In genomic region chr14:58427289-58428010, GRCh38 we compare ENCODE assay signal across 1 cellular context.
A peak's percentile ranks its signal among the peaks of the same experiment; 100 is the strongest.
TF ChIP-seq lines count a peak whose summit lies in the region.

Gene KIAA0586, plus strand, starts transcription at chr14:58427719. Its CDS starts 546 bp downstream, at chr14:58428265.
Gene TIMM9, minus strand, starts transcription at chr14:58427531. Its CDS starts 15,586 bp downstream, at chr14:58411945.

TF ChIP-seq in HepG2, 621 proteins besides CTCF, POLR2A, EP300 and RAD21 (continued from another document and continues in another):
- TF ChIP-seq YEATS4 (CRISPR knock-in tag; IDR thresholded peaks at IDR 0.05; ENCODE audit: borderline replicate concordance) (peak; percentile 87), ZUFSP (CRISPR knock-in tag; IDR thresholded peaks at IDR 0.05; ENCODE audit: borderline replicate concordance) (no peak), ZBTB34 (CRISPR knock-in tag; IDR thresholded peaks at IDR 0.05) (no peak), RARA (CRISPR knock-in tag; IDR thresholded peaks at IDR 0.05) (no peak), PTBP1 (IDR thresholded peaks at IDR 0.05; ENCODE audit: low read depth, low read length, poor library complexity, severe bottlenecking) (no peak), ZNF101 (CRISPR knock-in tag; IDR thresholded peaks at IDR 0.05; ENCODE audit: borderline replicate concordance, low read depth) (no peak), RBM22 (optimal IDR thresholded peaks at IDR 0.05; ENCODE audit: low read length) (no peak), ZBTB38 (CRISPR knock-in tag; IDR thresholded peaks at IDR 0.05) (no peak), USF2 (IDR thresholded peaks at IDR 0.05; ENCODE audit: low read depth, low read length) (no peak), USF2 (CRISPR knock-in tag; IDR thresholded peaks at IDR 0.05; ENCODE audit: borderline replicate concordance) (no peak; the same call in 1 of the 2 replicates), NFE2L1 (CRISPR knock-in tag; IDR thresholded peaks at IDR 0.05; ENCODE audit: borderline replicate concordance) (no peak), NFYB (CRISPR knock-in tag; IDR thresholded peaks at IDR 0.05) (peak; percentile 87), ZNF546 (CRISPR knock-in tag; conservative IDR thresholded peaks at IDR 0.05) (no peak), ZNF512B (CRISPR knock-in tag; IDR thresholded peaks at IDR 0.05; ENCODE audit: borderline replicate concordance) (no peak), EHMT2 (IDR thresholded peaks at IDR 0.05; ENCODE audit: borderline replicate concordance, low read depth, low read length) (no peak; the same call in 1 of the 2 replicates), ZNF501 (CRISPR knock-in tag; IDR thresholded peaks at IDR 0.05) (peak; percentile 65; the same call in 1 of the 2 replicates), GFI1 (CRISPR knock-in tag; IDR thresholded peaks at IDR 0.05; ENCODE audit: borderline replicate concordance) (no peak), ZFP36 (IDR thresholded peaks at IDR 0.05; ENCODE audit: borderline replicate concordance, low read depth, low read length, partially characterized antibody) (no peak), KDM3A (CRISPR knock-in tag; IDR thresholded peaks at IDR 0.05; ENCODE audit: low read depth) (no peak; the same call in 1 of the 2 replicates), ZNF572 (CRISPR knock-in tag; IDR thresholded peaks at IDR 0.05) (no peak), SAP130 (CRISPR knock-in tag; IDR thresholded peaks at IDR 0.05; ENCODE audit: low read depth) (peak; percentile 72), SP140L (CRISPR knock-in tag; IDR thresholded peaks at IDR 0.05; ENCODE audit: borderline replicate concordance) (peak; percentile 91), JDP2 (CRISPR knock-in tag; IDR thresholded peaks at IDR 0.05; ENCODE audit: borderline replicate concordance) (no peak), AHDC1 (CRISPR knock-in tag; IDR thresholded peaks at IDR 0.05; ENCODE audit: borderline replicate concordance) (peak; percentile 17; the same call in 1 of the 2 replicates), NCOA5 (CRISPR knock-in tag; IDR thresholded peaks at IDR 0.05) (no peak), SAFB2 (CRISPR knock-in tag; IDR thresholded peaks at IDR 0.05; ENCODE audit: borderline replicate concordance, low read depth) (no peak; the same call in 1 of the 2 replicates), ZNF558 (CRISPR knock-in tag; IDR thresholded peaks at IDR 0.05; ENCODE audit: borderline replicate concordance) (no peak), ZNF713 (CRISPR knock-in tag; IDR thresholded peaks at IDR 0.05) (0 out of 2 replicates have a peak, but pooled peaks have one; percentile 38), FOXO1 (CRISPR knock-in tag; IDR thresholded peaks at IDR 0.05) (0 out of 2 replicates have a peak, but pooled peaks have one; percentile 29), TARDBP (CRISPR knock-in tag; IDR thresholded peaks at IDR 0.05) (0 out of 2 replicates have a peak, but pooled peaks have one; percentile 20), ZMAT3 (CRISPR knock-in tag; conservative IDR thresholded peaks at IDR 0.05) (0 out of 2 replicates have a peak, but pooled peaks have one; percentile 16), RFXAP (CRISPR knock-in tag; IDR thresholded peaks at IDR 0.05; ENCODE audit: borderline replicate concordance) (peak; percentile 45; the same call in 1 of the 2 replicates), ZMAT5 (CRISPR knock-in tag; IDR thresholded peaks at IDR 0.05; ENCODE audit: borderline replicate concordance, low read depth) (no peak), RFX3 (CRISPR knock-in tag; IDR thresholded peaks at IDR 0.05) (no peak), BRCA1 (CRISPR knock-in tag; IDR thresholded peaks at IDR 0.05) (no peak; the same call in 1 of the 2 replicates), PHF21A (CRISPR knock-in tag; IDR thresholded peaks at IDR 0.05) (peak; percentile 85), ZNF629 (CRISPR knock-in tag; conservative IDR thresholded peaks at IDR 0.05) (no peak), GTF2F1 (IDR thresholded peaks at IDR 0.05; ENCODE audit: low read length) (no peak), SIX1 (CRISPR knock-in tag; IDR thresholded peaks at IDR 0.05; ENCODE audit: borderline replicate concordance) (peak; percentile 70; the same call in 1 of the 2 replicates), ZNF710 (CRISPR knock-in tag; IDR thresholded peaks at IDR 0.05; ENCODE audit: borderline replicate concordance) (peak; percentile 29; the same call in 1 of the 2 replicates), HDAC6 (IDR thresholded peaks at IDR 0.05; ENCODE audit: low read depth, low read length) (peak; percentile 80; the same call in 1 of the 2 replicates), HOXA5 (CRISPR knock-in tag; IDR thresholded peaks at IDR 0.05) (no peak), ZNF275 (CRISPR knock-in tag; IDR thresholded peaks at IDR 0.05; ENCODE audit: borderline replicate concordance) (no peak; the same call in 1 of the 2 replicates), ZNF670 (CRISPR knock-in tag; IDR thresholded peaks at IDR 0.05; ENCODE audit: borderline replicate concordance) (peak; percentile 80), ZSCAN31 (CRISPR knock-in tag; IDR thresholded peaks at IDR 0.05; ENCODE audit: low read depth) (peak; percentile 57; the same call in 1 of the 2 replicates), ARNT (IDR thresholded peaks at IDR 0.05) (no peak), KDM4B (CRISPR knock-in tag; IDR thresholded peaks at IDR 0.05) (no peak)
